7 cellular contexts compared by ENCODE assay signal in the genomic region with DNA sequence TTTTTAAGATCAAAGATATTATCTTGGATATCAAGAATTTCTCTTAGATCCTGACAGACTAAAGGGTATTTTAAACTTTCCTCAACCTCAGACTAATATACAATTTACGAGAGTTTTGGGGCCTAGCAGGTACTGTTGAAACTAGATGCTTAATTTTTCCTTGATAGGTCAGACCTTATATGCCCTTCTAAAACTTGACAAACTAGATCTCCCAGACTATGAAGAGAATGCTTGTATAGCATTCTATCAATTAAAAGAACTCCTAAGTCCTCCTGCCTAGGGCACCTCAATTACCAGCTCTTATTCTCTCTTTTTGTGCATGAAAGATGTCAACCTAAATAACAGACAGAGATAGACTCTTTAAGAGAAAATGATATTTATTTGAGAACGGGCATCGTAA.
"Had no signal": no experiment of that assay in that cellular context is flagged by ENCODE, and none has a peak within 500 bp of the region (broad histone marks: within the 10 kb centered on the region; RNA-seq: fewer than 3 reads in every experiment).

No MANE protein-coding gene starts in this region.

- H3K4me3 Mint-ChIP-seq: HFFc6 had no signal

- H3K27ac Mint-ChIP-seq: HFFc6 had no signal

- H3K9me3 Mint-ChIP-seq: HFFc6 had no signal

- H3K27ac ChIP-seq: GM23248, HL-60 had no signal

- ATAC-seq: HCT116 had no signal

- DNase-seq: GM23248, GOT3, H7, HFFc6, IMR-90 had no signal
